Comparison of ENCODE assay signal across 12 cellular contexts in genomic region chr12:3704512-3705348, GRCh38. TPM values are rescaled to one million over a fixed set of nuclear protein-coding genes. Genes with fewer than 3 reads are reported as not detected.
A peak's percentile ranks its signal among the peaks of the same experiment; 100 is the strongest.
DNase-seq lines count a peak whose midpoint lies in the region; ATAC-seq, FAIRE-seq and TF ChIP-seq lines count a peak whose summit lies in the region.
"Had no signal": no experiment of that assay in that cellular context is flagged by ENCODE, and none has a peak within 500 bp of the region (broad histone marks: within the 10 kb centered on the region; RNA-seq: fewer than 3 reads in every experiment).

No MANE protein-coding gene starts in this region.

- H3K4me1 Mint-ChIP-seq in natural killer cell: peaks cover 44 to 51% of the 10 kb centered on the region in 2 donors

- peak; percentile 77 for FAIRE-seq in endothelial cell of umbilical vein (lab: Jason Lieb, UNC)

- POLR2A ChIA-PET in endothelial cell of umbilical vein (lab: Charles Lee): no interaction called here

- intact Hi-C loops in endothelial cell of umbilical vein (cut with micrococcal nuclease): no loop called here
- intact Hi-C loops in natural killer cell (cut with micrococcal nuclease): loop anchor here (10.0 kb wide), 1 partner anchor 50 kb away; the partner anchor contains the start of gene CRACR2A

- no peak for TF ChIP-seq POLR2A in endothelial cell of umbilical vein (IDR thresholded peaks at IDR 0.05; ENCODE audit: low read depth, low read length)

- no peaks in the 10 kb centered on the region for H3K9me3 Mint-ChIP-seq in natural killer cell

- H2AFZ ChIP-seq in endothelial cell of umbilical vein (ENCODE audit: low read depth, low read length): peak overlapping the region; percentile 98

- no peaks in the 10 kb centered on the region for H3K36me3 Mint-ChIP-seq in natural killer cell

- no peaks in the 10 kb centered on the region for H3K9me3 ChIP-seq in endothelial cell of umbilical vein (replicated peaks; ENCODE audit: control insufficient read depth, insufficient read depth, low read length)
- H3K9me3 ChIP-seq: HAP-1 had no signal

- no peaks in the 10 kb centered on the region for H4K20me1 ChIP-seq in endothelial cell of umbilical vein (replicated peaks; ENCODE audit: control insufficient read depth, extremely low read depth, insufficient read depth, low read length)

- peak; percentile 62 for DNase-seq in AG08395 (ENCODE audit: low spot score)
- peak in 1 of 2 experiments; percentile 23 for DNase-seq in HL-60 (ENCODE audit: low read depth in 1 of 2, low spot score in 1 of 2)
- DNase-seq in endothelial cell of umbilical vein (ENCODE audit: low read depth, low spot score): peak; percentile 63
- DNase-seq in natural killer cell: no peak
- DNase-seq in OCI-M2 (lab: John Stamatoyannopoulos, UW; ENCODE audit: unreplicated experiment): no peak
- DNase-seq: activated naive CD4-positive, alpha-beta T cell treated with anti-CD3 and anti-CD28 coated beads, Interleukin-2, amount 50 U/mL, for 16 hours; naive thymus-derived CD8-positive, alpha-beta T cell; NCI-H510A treated with DMSO at 0.1 percent for 48 hours had no signal

- CTCF ChIA-PET in endothelial cell of umbilical vein (lab: Charles Lee): interaction anchor here (1.0 to 1.2 kb wide), 4 partner anchors 9 to 404 kb away, joined by 3 to 5 read pairs (median 5); no protein-coding TSS in a partner anchor

- BruUV-seq in endothelial cell of umbilical vein (replicated peaks; lab: Mats Ljungman, UMichigan): no TSS peak

- peak overlapping the region; percentile 53 for H3K9ac ChIP-seq in endothelial cell of umbilical vein (replicated peaks; ENCODE audit: extremely low read depth, insufficient read depth, low read length)

- peak overlapping the region; percentile 75 for H3K4me3 Mint-ChIP-seq in natural killer cell

- H3K27me3 Mint-ChIP-seq in natural killer cell (ENCODE audit: low read depth in 2 of 2): no peaks in the 10 kb centered on the region
- H3K27me3 Mint-ChIP-seq: naive thymus-derived CD8-positive, alpha-beta T cell had no signal

- H3K4me3 ChIP-seq in HL-60 (replicated peaks; ENCODE audit: insufficient read depth, low read length) (no peak overlapping the region), endothelial cell of umbilical vein (replicated peaks in 1 of 3; ENCODE audit: insufficient read depth in 1 of 3, low read depth in 1 of 3, low read length in 3 of 3) (peak overlapping the region in 1 of 3 experiments; percentile 38)
- H3K4me3 ChIP-seq: HAP-1 had no signal

- dilution Hi-C loops in endothelial cell of umbilical vein (cut with MboI; ENCODE audit: extremely low pct_ligation_motif_present, low sequenced_read_pairs): no loop called here

- ATAC-seq in natural killer cell: peak in 2 of 3 donors; percentile 26 to 55
- no peak for ATAC-seq in HG03457 (IDR thresholded peaks at IDR 0.05; ENCODE audit: unreplicated experiment)
- ATAC-seq in GM21447 (IDR thresholded peaks at IDR 0.05; ENCODE audit: unreplicated experiment): no peak
- no peak for ATAC-seq in GM18868 (IDR thresholded peaks at IDR 0.05; ENCODE audit: unreplicated experiment)
- ATAC-seq: naive thymus-derived CD8-positive, alpha-beta T cell had no signal

- no peak for TF ChIP-seq CTCF in HL-60 (IDR thresholded peaks at IDR 0.05; ENCODE audit: insufficient read depth, low read length)
- TF ChIP-seq CTCF in endothelial cell of umbilical vein (IDR thresholded peaks at IDR 0.05; ENCODE audit: extremely low read depth in 1 of 2, insufficient read depth in 1 of 2, low read depth in 1 of 2, low read length in 2 of 2): no peak
- no peak for TF ChIP-seq CTCF in natural killer cell (IDR thresholded peaks at IDR 0.05)

- peaks cover 14% of the 10 kb centered on the region for H3K4me1 ChIP-seq in endothelial cell of umbilical vein (ENCODE audit: control insufficient read depth, extremely low read depth, insufficient read depth, low read length)
- H3K4me1 ChIP-seq: HAP-1 had no signal

- H3K36me3 ChIP-seq in endothelial cell of umbilical vein (ENCODE audit: control insufficient read depth in 2 of 2, extremely low read depth in 1 of 2, insufficient read depth in 2 of 2, low read length in 2 of 2): no peaks in the 10 kb centered on the region
- H3K36me3 ChIP-seq: HAP-1 had no signal

- H3K27ac Mint-ChIP-seq in natural killer cell: peak overlapping the region; percentile 93 to 94

- no peaks in the 10 kb centered on the region for H3K27me3 ChIP-seq in HL-60 (ENCODE audit: insufficient read depth, poor library complexity, severe bottlenecking)
- H3K27me3 ChIP-seq in endothelial cell of umbilical vein (ENCODE audit: control insufficient read depth in 2 of 2, insufficient read depth in 2 of 2, low read length in 2 of 2): no peaks in the 10 kb centered on the region

- H3K9me1 ChIP-seq in endothelial cell of umbilical vein (replicated peaks; ENCODE audit: control insufficient read depth, extremely low read depth, insufficient read depth, low read length): no peaks in the 10 kb centered on the region

- H3K27ac ChIP-seq in HL-60 (replicated peaks) (peak overlapping the region; percentile 67), endothelial cell of umbilical vein (ENCODE audit: insufficient read depth, low read depth, low read length) (peak overlapping the region; percentile 65)

- peak overlapping the region; percentile 87 for H3K4me2 ChIP-seq in endothelial cell of umbilical vein (ENCODE audit: insufficient read depth, low read length)

- no peaks in the 10 kb centered on the region for H3K79me2 ChIP-seq in endothelial cell of umbilical vein (ENCODE audit: control insufficient read depth, insufficient read depth, low read length)

TF ChIP-seq in endothelial cell of umbilical vein, 7 proteins besides CTCF, POLR2A, EP300 and RAD21:
- TF ChIP-seq EZH2 (IDR thresholded peaks at IDR 0.05; ENCODE audit: borderline replicate concordance, low read depth, low read length, severe bottlenecking) (no peak), MAX (IDR thresholded peaks at IDR 0.05; ENCODE audit: insufficient read depth, insufficient read length) (no peak), GATA2 (IDR thresholded peaks at IDR 0.05; ENCODE audit: insufficient read depth, insufficient read length, low read depth, low read length) (no peak), MYC (IDR thresholded peaks at IDR 0.05; ENCODE audit: low read depth, low read length) (no peak), JUN (IDR thresholded peaks at IDR 0.05; ENCODE audit: borderline replicate concordance, insufficient read depth, insufficient read length, low read depth) (no peak), POLR2AphosphoS5 (IDR thresholded peaks at IDR 0.05; ENCODE audit: insufficient read depth, low read depth, low read length) (no peak), FOS (IDR thresholded peaks at IDR 0.05; ENCODE audit: borderline replicate concordance, insufficient read depth, low read length) (no peak)

RNA-seq across cellular contexts. Expression of gene CRACR2A, which starts 48.2 kb away (rescaled TPM):
- 14.9 and 15.9 TPM in 2 replicates for total RNA-seq in endothelial cell of umbilical vein
- polyA plus RNA-seq in endothelial cell of umbilical vein: 3.5 and 4.4 TPM in 2 replicates
- 7.5 and 8.2 TPM in 2 replicates for polyA plus RNA-seq in endothelial cell of umbilical vein (2011; cell fraction: cytosol; rRNA removed)
- 10.4 and 14.3 TPM in 2 replicates for polyA plus RNA-seq in endothelial cell of umbilical vein (2011; cell fraction: nucleus; rRNA removed)
- 9.3 and 14.7 TPM in 2 replicates for polyA plus RNA-seq in endothelial cell of umbilical vein (2012)
- polyA minus RNA-seq in endothelial cell of umbilical vein: 9.5 and 12.6 TPM in 2 replicates
- not detected for polyA minus RNA-seq in endothelial cell of umbilical vein (2011; cell fraction: cytosol; rRNA and poly(A)+ RNA removed)
- polyA minus RNA-seq in endothelial cell of umbilical vein (2011; cell fraction: nucleus; rRNA and poly(A)+ RNA removed): 8.6 and 10.8 TPM in 2 replicates
- total RNA-seq in natural killer cell: 10 to 100 TPM; 59.8 to 94.4 (median 80.5) TPM

Comparison
In these comparisons a context has a peak if more than half of its experiments do, and no peak if none do; other contexts are left out.
1. DNase-seq: peak in AG08395 (single experiment) and endothelial cell of umbilical vein (single experiment); none in natural killer cell (single experiment) and OCI-M2 (single experiment).
2. ATAC-seq: peak in natural killer cell (2 of 3); none in HG03457 (single experiment), GM21447 (single experiment) and GM18868 (single experiment).